Comparison of ENCODE assay signal across 8 cellular contexts in genomic region chr20:63216041-63216848, GRCh38. TPM values are rescaled to one million over a fixed set of nuclear protein-coding genes. Genes with fewer than 3 reads are reported as not detected.
DNase-seq lines count a peak whose midpoint lies in the region; ATAC-seq and TF ChIP-seq lines count a peak whose summit lies in the region.

Gene YTHDF1, minus strand, starts transcription at chr20:63216131. Its CDS starts 239 bp downstream, at chr20:63215892.

- H3K36me3 ChIP-seq in psoas muscle (ENCODE audit: insufficient read depth in 1 of 2, low read depth in 1 of 2) (peaks cover 8 to 35% of the 10 kb centered on the region in 2 donors), urinary bladder (ENCODE audit: insufficient read depth) (no peaks in the 10 kb centered on the region)

- H3K4me1 Mint-ChIP-seq in T-helper 17 cell = peaks cover 27% of the 10 kb centered on the region

- no peaks in the 10 kb centered on the region for H3K9me3 ChIP-seq in T-helper 17 cell (ENCODE audit: control insufficient read depth, low read length, poor library complexity, severe bottlenecking)
- H3K9me3 ChIP-seq in psoas muscle = no peaks in the 10 kb centered on the region

- DNase-seq in NCI-H187 (lab: John Stamatoyannopoulos, UW) (peak; percentile 91 to 97), T-helper 17 cell (peak; percentile 93 to 94 (median 93)), amygdala (lab: John Stamatoyannopoulos, UW) (peak; percentile 49 to 96 (median 89)), left ventricle myocardium superior (peak; percentile 99), psoas muscle (peak; percentile 98 to 99)

- intact Hi-C loops in left ventricle myocardium superior (cut with micrococcal nuclease) (no loop called here), psoas muscle (cut with DNase I) (no loop called here)

- peak within 1 kb of the TSS; percentile 91 for H3K27ac Mint-ChIP-seq in T-helper 17 cell

- H3K4me3 Mint-ChIP-seq in T-helper 17 cell = peak within 1 kb of the TSS; percentile 92

- no peak for TF ChIP-seq CTCF in psoas muscle (IDR thresholded peaks at IDR 0.05)

- H3K27ac ChIP-seq in psoas muscle (peak within 1 kb of the TSS; percentile 84), urinary bladder (ENCODE audit: low read depth) (peak within 1 kb of the TSS; percentile 61)

- peak within 1 kb of the TSS; percentile 96 for H3K4me3 ChIP-seq in psoas muscle
- peak within 1 kb of the TSS; percentile 99 for H3K4me3 ChIP-seq in urinary bladder (ENCODE audit: low read depth, low read length)

- H3K36me3 Mint-ChIP-seq in T-helper 17 cell (ENCODE audit: low read depth) = no peaks in the 10 kb centered on the region

- peaks cover 42% of the 10 kb centered on the region for H3K4me1 ChIP-seq in psoas muscle
- H3K4me1 ChIP-seq in urinary bladder (ENCODE audit: insufficient read depth) = peaks cover 1% of the 10 kb centered on the region

- ATAC-seq in GM18502 (IDR thresholded peaks at IDR 0.05; ENCODE audit: poor library complexity, unreplicated experiment) (peak; percentile 85), HG02943 (IDR thresholded peaks at IDR 0.05; ENCODE audit: low read depth, unreplicated experiment) (peak; percentile 85), T-helper 17 cell (peak; percentile 93), left ventricle myocardium superior (peak; percentile 97), psoas muscle (peak; percentile 97 to 99 (median 98))

- WGBS in psoas muscle, 3 donors = 0 to 2% (median 1%) methylated on average over 20 to 96 of the region's 96 CpGs
- 1% methylated on average over 96 of the region's 96 CpGs for WGBS in urinary bladder

- peaks cover 0 to 5% (median 2%) of the 10 kb centered on the region in 3 donors for H3K27me3 ChIP-seq in psoas muscle (ENCODE audit: insufficient read depth in 3 of 3, low read length in 2 of 3)

- H3K27me3 Mint-ChIP-seq in T-helper 17 cell = peaks cover 9% of the 10 kb centered on the region

RNA-seq across cellular contexts. Expression of gene YTHDF1, which starts in this region (rescaled TPM):
- total RNA-seq in T-helper 17 cell (10 to 100 TPM; 30.0 to 41.4 TPM), left ventricle myocardium superior (24.3 TPM), psoas muscle (10 to 100 TPM; 36.0 to 52.1 (median 48.0) TPM), urinary bladder (16.7 TPM)
- polyA plus RNA-seq in psoas muscle (10 to 100 TPM; 27.4 to 51.8 (median 28.9) TPM), urinary bladder (24.0 TPM)

Comparison
In these comparisons a context has a peak if more than half of its experiments do, and no peak if none do; other contexts are left out.
1. Peak in every context shown above with its lines: DNase-seq, ATAC-seq, H3K4me3 ChIP-seq and H3K27ac ChIP-seq.